In genomic region chr5:175659546-175660248, GRCh38 we compare ENCODE assay signal across 19 cellular contexts. TPM values are rescaled to one million over a fixed set of nuclear protein-coding genes. Genes with fewer than 3 reads are reported as not detected.
DNase-seq lines count a peak whose midpoint lies in the region; ATAC-seq, FAIRE-seq and TF ChIP-seq lines count a peak whose summit lies in the region.
"Had no signal": no experiment of that assay in that cellular context is flagged by ENCODE, and none has a peak within 500 bp of the region (broad histone marks: within the 10 kb centered on the region; RNA-seq: fewer than 3 reads in every experiment).

No MANE protein-coding gene starts in this region.

- H3K27ac ChIP-seq in upper lobe of right lung (no peak overlapping the region), brain microvascular endothelial cell (no peak overlapping the region)
- H3K27ac ChIP-seq: C4-2B had no signal

- peaks cover 70% of the 10 kb centered on the region for H3K27me3 ChIP-seq in upper lobe of right lung
- H3K27me3 ChIP-seq in brain microvascular endothelial cell (replicated peaks): no peaks in the 10 kb centered on the region

- no peaks in the 10 kb centered on the region for H3K36me3 ChIP-seq in upper lobe of right lung
- H3K36me3 ChIP-seq in brain microvascular endothelial cell (replicated peaks): no peaks in the 10 kb centered on the region
- H3K36me3 ChIP-seq: gastroesophageal sphincter had no signal

- H3K4me1 ChIP-seq in upper lobe of right lung: peaks cover 8% of the 10 kb centered on the region

- no peak for TF ChIP-seq CTCF in mesothelial cell of epicardium (IDR thresholded peaks at IDR 0.05; ENCODE audit: unreplicated experiment)
- no peak for TF ChIP-seq CTCF in upper lobe of right lung (IDR thresholded peaks at IDR 0.05)
- TF ChIP-seq CTCF in D721Med (IDR thresholded peaks at IDR 0.05; ENCODE audit: insufficient read depth, missing control alignments): no peak
- no peak for TF ChIP-seq CTCF in brain microvascular endothelial cell (IDR thresholded peaks at IDR 0.05; ENCODE audit: low read depth, low read length, missing control alignments)

- intact Hi-C loops in activated T-helper 1 cell treated with anti-CD3 and anti-CD28 coated beads, Interleukin-12 subunit alpha, Interleukin-12 subunit beta, Interleukin-2, Interleukin-4 antibody, amounts not matched to agents 30 ng/mL and 10 ng/mL and 1 ng/mL, durations not matched to agents 14 hours and 24 hours and 36 hours (cut with micrococcal nuclease): no loop called here
- intact Hi-C loops in upper lobe of right lung (cut with DNase I): no loop called here

- H3K27ac Mint-ChIP-seq in stimulated activated naive CD8-positive, alpha-beta T cell treated with anti-CD3 and anti-CD28 coated beads, Interleukin-15, Interleukin-2, amounts not matched to agents 100 ng/mL and 50 ng/mL, for 24 hours: peak overlapping the region; percentile 42
- no peak overlapping the region for H3K27ac Mint-ChIP-seq in activated T-helper 1 cell treated with anti-CD3 and anti-CD28 coated beads, Interleukin-12 subunit alpha, Interleukin-12 subunit beta, Interleukin-2, Interleukin-4 antibody, amounts not matched to agents 30 ng/mL and 10 ng/mL and 1 ng/mL, durations not matched to agents 14 hours and 24 hours and 36 hours
- no peak overlapping the region for H3K27ac Mint-ChIP-seq in mesothelial cell of epicardium
- H3K27ac Mint-ChIP-seq: immature natural killer cell had no signal

- peaks cover 39% of the 10 kb centered on the region for H3K36me3 Mint-ChIP-seq in stimulated activated naive CD8-positive, alpha-beta T cell treated with anti-CD3 and anti-CD28 coated beads, Interleukin-15, Interleukin-2, amounts not matched to agents 100 ng/mL and 50 ng/mL, for 24 hours (ENCODE audit: low read depth)
- peaks cover 65% of the 10 kb centered on the region for H3K36me3 Mint-ChIP-seq in activated T-helper 1 cell treated with anti-CD3 and anti-CD28 coated beads, Interleukin-12 subunit alpha, Interleukin-12 subunit beta, Interleukin-2, Interleukin-4 antibody, amounts not matched to agents 30 ng/mL and 10 ng/mL and 1 ng/mL, durations not matched to agents 14 hours and 24 hours and 36 hours (ENCODE audit: low read depth)
- no peaks in the 10 kb centered on the region for H3K36me3 Mint-ChIP-seq in mesothelial cell of epicardium
- H3K36me3 Mint-ChIP-seq: immature natural killer cell had no signal

- no peaks in the 10 kb centered on the region for H3K9me3 ChIP-seq in upper lobe of right lung
- H3K9me3 ChIP-seq: gastroesophageal sphincter had no signal

- in situ Hi-C loops in brain microvascular endothelial cell (cut with HindIII; ENCODE audit: low pct_ligation_motif_present, low sequenced_read_pairs): no loop called here

- no peaks in the 10 kb centered on the region for H3K27me3 Mint-ChIP-seq in stimulated activated naive CD8-positive, alpha-beta T cell treated with anti-CD3 and anti-CD28 coated beads, Interleukin-15, Interleukin-2, amounts not matched to agents 100 ng/mL and 50 ng/mL, for 24 hours
- peaks cover 2% of the 10 kb centered on the region for H3K27me3 Mint-ChIP-seq in activated T-helper 1 cell treated with anti-CD3 and anti-CD28 coated beads, Interleukin-12 subunit alpha, Interleukin-12 subunit beta, Interleukin-2, Interleukin-4 antibody, amounts not matched to agents 30 ng/mL and 10 ng/mL and 1 ng/mL, durations not matched to agents 14 hours and 24 hours and 36 hours (ENCODE audit: insufficient read depth)
- peaks cover 79% of the 10 kb centered on the region for H3K27me3 Mint-ChIP-seq in mesothelial cell of epicardium (ENCODE audit: low read depth)

- no peak for FAIRE-seq in D721Med (lab: Jason Lieb, UNC)
- FAIRE-seq: endothelial cell of umbilical vein, RCC 7860 had no signal

- ATAC-seq in stimulated activated naive CD8-positive, alpha-beta T cell treated with anti-CD3 and anti-CD28 coated beads, Interleukin-15, Interleukin-2, amounts not matched to agents 100 U/mL and 50 U/mL, for 24 hours: no peak
- no peak for ATAC-seq in upper lobe of right lung
- ATAC-seq: gastroesophageal sphincter had no signal

- H3K4me3 ChIP-seq in upper lobe of right lung: peak overlapping the region; percentile 3
- no peak overlapping the region for H3K4me3 ChIP-seq in brain microvascular endothelial cell (ENCODE audit: low read depth, low read length)

- H3K9me3 Mint-ChIP-seq in stimulated activated naive CD8-positive, alpha-beta T cell treated with anti-CD3 and anti-CD28 coated beads, Interleukin-15, Interleukin-2, amounts not matched to agents 100 ng/mL and 50 ng/mL, for 24 hours: no peaks in the 10 kb centered on the region
- H3K9me3 Mint-ChIP-seq in activated T-helper 1 cell treated with anti-CD3 and anti-CD28 coated beads, Interleukin-12 subunit alpha, Interleukin-12 subunit beta, Interleukin-2, Interleukin-4 antibody, amounts not matched to agents 30 ng/mL and 10 ng/mL and 1 ng/mL, durations not matched to agents 14 hours and 24 hours and 36 hours: no peaks in the 10 kb centered on the region
- no peaks in the 10 kb centered on the region for H3K9me3 Mint-ChIP-seq in mesothelial cell of epicardium
- H3K9me3 Mint-ChIP-seq: activated naive CD4-positive, alpha-beta T cell treated with anti-CD3 and anti-CD28 coated beads, Interleukin-2, amount 50 U/mL, for 72 hours; immature natural killer cell had no signal

- H3K4me1 Mint-ChIP-seq in stimulated activated naive CD8-positive, alpha-beta T cell treated with anti-CD3 and anti-CD28 coated beads, Interleukin-15, Interleukin-2, amounts not matched to agents 100 ng/mL and 50 ng/mL, for 24 hours (ENCODE audit: low read depth): peaks cover 84% of the 10 kb centered on the region
- H3K4me1 Mint-ChIP-seq in activated T-helper 1 cell treated with anti-CD3 and anti-CD28 coated beads, Interleukin-12 subunit alpha, Interleukin-12 subunit beta, Interleukin-2, Interleukin-4 antibody, amounts not matched to agents 30 ng/mL and 10 ng/mL and 1 ng/mL, durations not matched to agents 14 hours and 24 hours and 36 hours (ENCODE audit: low read depth): peaks cover 86% of the 10 kb centered on the region
- peaks cover 12% of the 10 kb centered on the region for H3K4me1 Mint-ChIP-seq in mesothelial cell of epicardium

- no peak for DNase-seq in stimulated activated naive CD8-positive, alpha-beta T cell treated with anti-CD3 and anti-CD28 coated beads, Interleukin-15, Interleukin-2, amounts not matched to agents 100 U/mL and 50 U/mL, for 24 hours
- DNase-seq in activated T-helper 1 cell treated with anti-CD3 and anti-CD28 coated beads, Interleukin-12 subunit alpha, Interleukin-12 subunit beta, Interleukin-2, Interleukin-4 antibody, amounts not matched to agents 30 ng/mL and 10 ng/mL and 1 ng/mL, durations not matched to agents 14 hours and 24 hours and 36 hours (ENCODE audit: low spot score): no peak
- no peak for DNase-seq in mesothelial cell of epicardium (ENCODE audit: low spot score in 2 of 2, unreplicated experiment in 2 of 2)
- no peak for DNase-seq in upper lobe of right lung
- DNase-seq in D721Med (ENCODE audit: insufficient read length, low spot score): no peak
- DNase-seq in EL: no peak
- no peak for DNase-seq in brain microvascular endothelial cell
- DNase-seq: cerebellar nuclear complex, immature natural killer cell, Kasumi-1, NCI-H187, NCI-H524, trophoblast cell had no signal

- peak overlapping the region; percentile 91 for H3K4me3 Mint-ChIP-seq in stimulated activated naive CD8-positive, alpha-beta T cell treated with anti-CD3 and anti-CD28 coated beads, Interleukin-15, Interleukin-2, amounts not matched to agents 100 ng/mL and 50 ng/mL, for 24 hours
- peak overlapping the region; percentile 98 for H3K4me3 Mint-ChIP-seq in activated T-helper 1 cell treated with anti-CD3 and anti-CD28 coated beads, Interleukin-12 subunit alpha, Interleukin-12 subunit beta, Interleukin-2, Interleukin-4 antibody, amounts not matched to agents 30 ng/mL and 10 ng/mL and 1 ng/mL, durations not matched to agents 14 hours and 24 hours and 36 hours
- H3K4me3 Mint-ChIP-seq in mesothelial cell of epicardium: peak overlapping the region; percentile 75

RNA-seq across cellular contexts. Expression of gene HRH2, which starts 1.8 kb away (rescaled TPM):
- total RNA-seq in activated T-helper 1 cell treated with anti-CD3 and anti-CD28 coated beads, Interleukin-12 subunit alpha, Interleukin-12 subunit beta, Interleukin-2, Interleukin-4 antibody, amounts not matched to agents 30 ng/mL and 10 ng/mL and 1 ng/mL, durations not matched to agents 14 hours and 24 hours and 36 hours: 94.7 and 96.9 TPM in 2 replicates
- 2.1 to 2.8 TPM (median 2.6 TPM) in 3 replicates for total RNA-seq in mesothelial cell of epicardium
- total RNA-seq in upper lobe of right lung: 8.2 TPM
- total RNA-seq: endothelial cell of umbilical vein had no signal

Comparison
In these comparisons a context has a peak if more than half of its experiments do, and no peak if none do; other contexts are left out.
1. RNA of gene HRH2, which starts 1.8 kb away (total RNA-seq): 94.7 to 96.9 TPM in activated T-helper 1 cell treated with anti-CD3 and anti-CD28 coated beads, Interleukin-12 subunit alpha, Interleukin-12 subunit beta, Interleukin-2, Interleukin-4 antibody, amounts not matched to agents 30 ng/mL and 10 ng/mL and 1 ng/mL, durations not matched to agents 14 hours and 24 hours and 36 hours; 8.2 TPM in upper lobe of right lung (single experiment) and 2.1 to 2.8 TPM in mesothelial cell of epicardium; every median in the first group is over 10 times any median in the second.
2. Peak in every context shown above with its lines, with median percentiles within 50 percentile points of each other: H3K4me3 Mint-ChIP-seq.